8 cellular contexts compared by ENCODE assay signal in genomic region chr1:148953730-148954129, GRCh38.
DNase-seq lines count a peak whose midpoint lies in the region; FAIRE-seq and TF ChIP-seq lines count a peak whose summit lies in the region.
"Not testable (repeated sequence)": the region's sequence is repeated elsewhere in the genome, so short reads cannot be mapped to it uniquely, and the experiment has no call there.

No MANE protein-coding gene starts in this region.

- H3K4me1 Mint-ChIP-seq in CD8-positive, alpha-beta memory T cell: peaks cover 18 to 25% (median 18%) of the 10 kb centered on the region in 3 donors
- H3K4me1 Mint-ChIP-seq in T-helper 2 cell treated with Interferon-gamma antibody and Interleukin-4, amounts not matched to agents 5 μg/mL and 100 μg/mL, for 36 hours (ENCODE audit: low read depth): peaks cover 17% of the 10 kb centered on the region
- peaks cover 12% of the 10 kb centered on the region for H3K4me1 Mint-ChIP-seq in osteocyte (ENCODE audit: unreplicated experiment)
- H3K4me1 Mint-ChIP-seq in type B pancreatic cell (ENCODE audit: unreplicated experiment): not testable (repeated sequence)

- not testable (repeated sequence) for H3K36me3 Mint-ChIP-seq in CD8-positive, alpha-beta memory T cell; T-helper 2 cell treated with Interferon-gamma antibody and Interleukin-4, amounts not matched to agents 5 μg/mL and 100 μg/mL, for 36 hours (ENCODE audit: low read depth); osteocyte (ENCODE audit: unreplicated experiment); type B pancreatic cell

- not testable (repeated sequence) for H3K27ac ChIP-seq in CD8-positive, alpha-beta memory T cell (ENCODE audit: low read depth, low read length); kidney (ENCODE audit: low read depth in 2 of 2, low read length in 2 of 2)

- not testable (repeated sequence) for H3K9me3 ChIP-seq in CD8-positive, alpha-beta memory T cell (ENCODE audit: low read length); MG63; adipocyte (ENCODE audit: control insufficient read depth, low read length); endocrine pancreas (ENCODE audit: control insufficient read depth, low read length); kidney (ENCODE audit: control insufficient read depth in 1 of 2, low read length in 2 of 2)

- H3K27ac Mint-ChIP-seq in CD8-positive, alpha-beta memory T cell: peak overlapping the region in 1 of 8 donors; percentile 70
- not testable (repeated sequence) for H3K27ac Mint-ChIP-seq in T-helper 2 cell treated with Interferon-gamma antibody and Interleukin-4, amounts not matched to agents 5 μg/mL and 100 μg/mL, for 36 hours; osteocyte (ENCODE audit: unreplicated experiment); type B pancreatic cell

- POLR2A ChIA-PET in CD8-positive, alpha-beta memory T cell (lab: Charles Lee): not testable (repeated sequence)

- not testable (repeated sequence) for H3K27me3 Mint-ChIP-seq in CD8-positive, alpha-beta memory T cell; T-helper 2 cell treated with Interferon-gamma antibody and Interleukin-4, amounts not matched to agents 5 μg/mL and 100 μg/mL, for 36 hours (ENCODE audit: low read depth); osteocyte (ENCODE audit: unreplicated experiment); type B pancreatic cell

- H3K4me1 ChIP-seq in CD8-positive, alpha-beta memory T cell (ENCODE audit: insufficient read depth, low read length); adipocyte (ENCODE audit: control insufficient read depth, insufficient read depth, low read length); endocrine pancreas (ENCODE audit: control insufficient read depth, insufficient read depth, low read length); kidney (ENCODE audit: control insufficient read depth in 1 of 2, insufficient read depth in 1 of 2, low read depth in 1 of 2, low read length in 2 of 2): not testable (repeated sequence)

- not testable (repeated sequence) for H3K36me3 ChIP-seq in CD8-positive, alpha-beta memory T cell (ENCODE audit: insufficient read depth, low read length); MG63; adipocyte (ENCODE audit: control insufficient read depth, insufficient read depth, low read length, severe bottlenecking); endocrine pancreas (ENCODE audit: control insufficient read depth, insufficient read depth, low read length); kidney (ENCODE audit: control insufficient read depth in 1 of 2, insufficient read depth in 2 of 2, low read length in 2 of 2)

- DNase-seq in CD8-positive, alpha-beta memory T cell; MG63; T-helper 2 cell treated with Interferon-gamma antibody and Interleukin-4, amounts not matched to agents 5 μg/mL and 100 μg/mL, for 36 hours (ENCODE audit: low spot score); adipocyte (ENCODE audit: low read depth); kidney; osteocyte (ENCODE audit: extremely low spot score, unreplicated experiment); type B pancreatic cell (ENCODE audit: extremely low spot score, unreplicated experiment): not testable (repeated sequence)

- not testable (repeated sequence) for FAIRE-seq in kidney (lab: Jason Lieb, UNC)

- H3K9ac ChIP-seq in adipocyte (ENCODE audit: low read length): peak overlapping the region; percentile 81
- not testable (repeated sequence) for H3K9ac ChIP-seq in endocrine pancreas (ENCODE audit: control insufficient read depth, insufficient read depth, low read length)
- peak overlapping the region in 1 of 2 donors; percentile 16 for H3K9ac ChIP-seq in kidney (ENCODE audit: low read length in 2 of 2)

- H3K27me3 ChIP-seq in CD8-positive, alpha-beta memory T cell (ENCODE audit: insufficient read depth, low read length, poor library complexity, severe bottlenecking); MG63; adipocyte (replicated peaks; ENCODE audit: control insufficient read depth, insufficient read depth, low read length); endocrine pancreas (ENCODE audit: control insufficient read depth, insufficient read depth, low read length): not testable (repeated sequence)

- TF ChIP-seq CTCF in kidney (IDR thresholded peaks at IDR 0.05; ENCODE audit: borderline replicate concordance, extremely low read depth, insufficient read depth); osteocyte (IDR thresholded peaks at IDR 0.05); type B pancreatic cell (conservative IDR thresholded peaks at IDR 0.05): not testable (repeated sequence)

- peak overlapping the region; percentile 51 to 93 (median 61) for H3K4me3 Mint-ChIP-seq in CD8-positive, alpha-beta memory T cell
- H3K4me3 Mint-ChIP-seq in T-helper 2 cell treated with Interferon-gamma antibody and Interleukin-4, amounts not matched to agents 5 μg/mL and 100 μg/mL, for 36 hours: peak overlapping the region; percentile 83
- H3K4me3 Mint-ChIP-seq in osteocyte (ENCODE audit: unreplicated experiment): peak overlapping the region; percentile 73
- peak overlapping the region; percentile 86 for H3K4me3 Mint-ChIP-seq in type B pancreatic cell

- CTCF ChIA-PET in CD8-positive, alpha-beta memory T cell (lab: Charles Lee): not testable (repeated sequence)

- intact Hi-C loops in kidney (cut with DNase I): not testable (repeated sequence)

- not testable (repeated sequence) for H3K4me3 ChIP-seq in CD8-positive, alpha-beta memory T cell (ENCODE audit: low read length)
- H3K4me3 ChIP-seq in MG63 (peak overlapping the region; percentile 40), adipocyte (ENCODE audit: low read length) (peak overlapping the region; percentile 82), endocrine pancreas (ENCODE audit: control insufficient read depth, insufficient read depth, low read length) (peak overlapping the region; percentile 84), kidney (ENCODE audit: low read length in 2 of 2) (peak overlapping the region; percentile 45 to 77)

- H3K9me3 Mint-ChIP-seq in CD8-positive, alpha-beta memory T cell; T-helper 2 cell treated with Interferon-gamma antibody and Interleukin-4, amounts not matched to agents 5 μg/mL and 100 μg/mL, for 36 hours; osteocyte (ENCODE audit: unreplicated experiment); type B pancreatic cell: not testable (repeated sequence)
